Comparison of ENCODE assay signal across 21 cellular contexts in the genomic region with DNA sequence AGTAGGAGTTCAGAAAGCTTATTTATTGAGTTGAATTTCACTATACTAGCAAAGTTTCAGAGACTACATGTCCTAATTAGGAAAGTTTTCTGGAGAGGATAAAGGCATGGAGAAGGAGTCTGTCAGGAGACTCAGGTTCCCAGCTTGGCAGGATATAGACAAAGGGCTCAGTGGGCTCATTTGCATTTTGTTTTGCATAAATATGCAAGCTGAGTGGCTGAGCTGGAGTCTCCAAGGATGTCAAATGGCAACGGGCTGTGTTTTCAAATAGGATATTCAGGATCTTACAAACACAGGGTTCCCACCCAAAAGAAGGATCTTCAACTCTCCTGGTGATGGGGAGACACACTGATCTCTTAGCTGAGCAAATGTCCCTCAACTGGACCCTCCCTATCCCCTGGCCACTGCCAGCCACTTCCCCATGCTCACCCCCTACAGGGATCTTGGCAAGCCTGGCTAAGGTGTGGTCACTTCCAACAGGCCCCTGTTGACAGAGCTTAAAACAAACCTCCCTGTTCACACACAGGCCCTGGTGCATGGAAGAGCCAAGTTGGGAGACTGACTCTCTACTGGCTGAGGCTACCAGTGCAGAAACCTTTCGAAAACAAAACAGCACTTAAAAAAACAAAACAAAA.
DNase-seq lines count a peak whose midpoint lies in the region; ATAC-seq and TF ChIP-seq lines count a peak whose summit lies in the region.
"Had no signal": no experiment of that assay in that cellular context is flagged by ENCODE, and none has a peak within 500 bp of the region (broad histone marks: within the 10 kb centered on the region; RNA-seq: fewer than 3 reads in every experiment).

No MANE protein-coding gene starts in this region.

- no peaks in the 10 kb centered on the region for H3K36me3 ChIP-seq in HUES64 (ENCODE audit: insufficient read depth, low read length)
- no peaks in the 10 kb centered on the region for H3K36me3 ChIP-seq in thyroid gland
- H3K36me3 ChIP-seq in esophagus muscularis mucosa = no peaks in the 10 kb centered on the region
- H3K36me3 ChIP-seq: heart left ventricle had no signal

- H3K4me1 ChIP-seq in HUES64 (ENCODE audit: insufficient read depth, low read length) (peaks cover 16% of the 10 kb centered on the region), thyroid gland (peaks cover 27 to 39% of the 10 kb centered on the region in 2 donors), esophagus muscularis mucosa (no peaks in the 10 kb centered on the region)

- ATAC-seq in HG03521 (IDR thresholded peaks at IDR 0.05; ENCODE audit: unreplicated experiment) (no peak), GM18873 (IDR thresholded peaks at IDR 0.05; ENCODE audit: low FRiP score, unreplicated experiment) (no peak)
- ATAC-seq: effector memory CD8-positive, alpha-beta T cell; GM12878; heart left ventricle; natural killer cell had no signal

- H3K27me3 ChIP-seq in HUES64 (ENCODE audit: insufficient read depth, low read length) (no peaks in the 10 kb centered on the region), thyroid gland (no peaks in the 10 kb centered on the region), esophagus muscularis mucosa (no peaks in the 10 kb centered on the region)
- H3K27me3 ChIP-seq: heart left ventricle had no signal

- intact Hi-C loops in thyroid gland (cut with DNase I) = no loop called here
- intact Hi-C loops in esophagus muscularis mucosa (cut with DNase I) = no loop called here

- H3K27ac ChIP-seq in HUES64 (ENCODE audit: low read depth, low read length) = peak overlapping the region; percentile 48; the same call in 1 of the 2 replicates
- peak overlapping the region; percentile 84 to 91 (median 86) for H3K27ac ChIP-seq in thyroid gland
- H3K27ac ChIP-seq in esophagus muscularis mucosa (replicated peaks in 1 of 4) = no peak overlapping the region
- H3K27ac ChIP-seq: heart left ventricle had no signal

- H3K4me3 ChIP-seq in HUES64 (ENCODE audit: low read length) (no peak overlapping the region), thyroid gland (replicated peaks in 1 of 3) (no peak overlapping the region), esophagus muscularis mucosa (no peak overlapping the region)
- H3K4me3 ChIP-seq: GM12878, heart left ventricle had no signal

- H3K9ac ChIP-seq in HUES64 (ENCODE audit: low read depth, low read length) = no peak overlapping the region

- WGBS in HUES64 = 48% methylated on average over 2 of the region's 2 CpGs
- 12 to 21% methylated on average over 2 of the region's 2 CpGs for WGBS in thyroid gland, 2 donors
- 53% methylated on average over 2 of the region's 2 CpGs for WGBS in esophagus muscularis mucosa

- H3K9me3 ChIP-seq in HUES64 (ENCODE audit: insufficient read depth, low read depth, low read length) = no peaks in the 10 kb centered on the region
- H3K9me3 ChIP-seq in thyroid gland = no peaks in the 10 kb centered on the region
- no peaks in the 10 kb centered on the region for H3K9me3 ChIP-seq in esophagus muscularis mucosa
- H3K9me3 ChIP-seq: heart left ventricle had no signal

- no peak for TF ChIP-seq CTCF in thyroid gland (IDR thresholded peaks at IDR 0.05)
- TF ChIP-seq CTCF in esophagus muscularis mucosa (IDR thresholded peaks at IDR 0.05) = no peak

- no peak for TF ChIP-seq EP300 in esophagus muscularis mucosa (IDR thresholded peaks at IDR 0.05)

- no peak for TF ChIP-seq POLR2A in thyroid gland (IDR thresholded peaks at IDR 0.05)
- no peak for TF ChIP-seq POLR2A in esophagus muscularis mucosa (IDR thresholded peaks at IDR 0.05; ENCODE audit: low read depth)

- DNase-seq in NCI-H774 (lab: John Stamatoyannopoulos, UW) (peak; percentile 60), iPS-NIHi11 (ENCODE audit: low spot score) (peak; percentile 50), thyroid gland (peak; percentile 84 to 87), esophagus muscularis mucosa (ENCODE audit: extremely low spot score) (no peak)
- DNase-seq: activated CD4-positive, alpha-beta T cell treated with anti-CD3 and anti-CD28 coated beads, Interleukin-2, amount 10 ng/mL, durations not matched to agents 7 days and 5 days; activated CD8-positive, alpha-beta memory T cell treated with anti-CD3 and anti-CD28 coated beads, Interleukin-2, amount 50 U/mL, for 4 hours; activated gamma-delta T cell; amniotic stem cell; cerebellar nuclear complex; effector memory CD8-positive, alpha-beta T cell; GF-D8; heart left ventricle; natural killer cell; posterior cingulate gyrus; small intestine; stimulated activated CD4-positive, alpha-beta T cell treated with anti-CD3 and anti-CD28 coated beads, Interleukin-4, amount 100 ng/mL, for 24 hours; SW 1271 had no signal

Comparison
In these comparisons a context has a peak if more than half of its experiments do, and no peak if none do; other contexts are left out.
1. H3K27ac ChIP-seq: peak in HUES64 (single experiment) and thyroid gland (3 of 3); none in esophagus muscularis mucosa (0 of 4).